Comparison of ENCODE assay signal across 29 cellular contexts in genomic region chr15:96297783-96298182, GRCh38.
"Had no signal": no experiment of that assay in that cellular context is flagged by ENCODE, and none has a peak within 500 bp of the region (broad histone marks: within the 10 kb centered on the region; RNA-seq: fewer than 3 reads in every experiment).

No MANE protein-coding gene starts in this region.

- H3K27ac ChIP-seq: stomach, suprapubic skin, testis, thoracic aorta, thyroid gland, tibial artery, tibial nerve, transverse colon, upper lobe of left lung, upper lobe of right lung, uterus, vagina had no signal

- H3K27me3 Mint-ChIP-seq: stimulated activated memory B cell treated with anti-CD40 and anti-IgM and Interleukin-4, amounts not matched to agents 10 μg/mL and 1 μg/mL and 100 μg/mL, for 72 hours; stimulated activated naive B cell treated with anti-CD40 and anti-IgM and Interleukin-4, amounts not matched to agents 10 μg/mL and 1 μg/mL and 100 μg/mL, for 72 hours; type B pancreatic cell had no signal

- H3K9me3 ChIP-seq: testis, thyroid gland, upper lobe of right lung had no signal

- ATAC-seq: stimulated activated effector memory CD8-positive, alpha-beta T cell treated with anti-CD3 and anti-CD28 coated beads, Interleukin-12 subunit alpha, Interleukin-12 subunit beta, amount 100 ng/mL, for 72 hours; stimulated activated memory B cell treated with anti-CD40 and anti-IgM and Interleukin-4, amounts not matched to agents 10 μg/mL and 1 μg/mL and 100 μg/mL, for 72 hours; stimulated activated naive B cell treated with anti-CD40 and anti-IgM and Interleukin-4, amounts not matched to agents 10 μg/mL and 1 μg/mL and 100 μg/mL, for 72 hours; stimulated activated naive CD8-positive, alpha-beta T cell treated with anti-CD3 and anti-CD28 coated beads, Interleukin-15, amount 100 ng/mL, for 72 hours; stimulated activated naive CD8-positive, alpha-beta T cell treated with anti-CD3 and anti-CD28 coated beads, Interleukin-15, Interleukin-2, amounts not matched to agents 100 U/mL and 50 U/mL, for 24 hours; upper lobe of right lung had no signal

- H3K4me1 ChIP-seq: suprapubic skin, testis, thyroid gland, transverse colon, upper lobe of left lung, upper lobe of right lung, uterus, vagina had no signal

- H3K4me3 Mint-ChIP-seq: stimulated activated effector memory CD8-positive, alpha-beta T cell treated with anti-CD3 and anti-CD28 coated beads, Interleukin-12 subunit alpha, Interleukin-12 subunit beta, amount 100 ng/mL, for 72 hours; stimulated activated memory B cell treated with anti-CD40 and anti-IgM and Interleukin-4, amounts not matched to agents 10 μg/mL and 1 μg/mL and 100 μg/mL, for 72 hours; stimulated activated naive B cell treated with anti-CD40 and anti-IgM and Interleukin-4, amounts not matched to agents 10 μg/mL and 1 μg/mL and 100 μg/mL, for 72 hours; stimulated activated naive CD8-positive, alpha-beta T cell treated with anti-CD3 and anti-CD28 coated beads, Interleukin-15, amount 100 ng/mL, for 72 hours; stimulated activated naive CD8-positive, alpha-beta T cell treated with anti-CD3 and anti-CD28 coated beads, Interleukin-15, Interleukin-2, amounts not matched to agents 100 ng/mL and 50 ng/mL, for 24 hours; type B pancreatic cell had no signal

- H3K4me3 ChIP-seq: stomach, suprapubic skin, testis, thoracic aorta, thyroid gland, tibial artery, tibial nerve, transverse colon, upper lobe of left lung, upper lobe of right lung, uterus, vagina had no signal

- DNase-seq: stimulated activated CD4-positive, alpha-beta T cell treated with anti-CD3 and anti-CD28 coated beads, Interleukin-2, amount 100 ng/mL, for 48 hours; stimulated activated CD4-positive, alpha-beta T cell treated with anti-CD3 and anti-CD28 coated beads, Interleukin-4, amount 100 ng/mL, for 1 hour; stimulated activated CD4-positive, alpha-beta T cell treated with anti-CD3 and anti-CD28 coated beads, Interleukin-4, amount 100 ng/mL, for 24 hours; stimulated activated CD4-positive, alpha-beta T cell treated with anti-CD3 and anti-CD28 coated beads, Interleukin-4, amount 100 ng/mL, for 4 hours; stimulated activated CD8-positive, alpha-beta memory T cell treated with anti-CD3 and anti-CD28 coated beads, Interleukin-4, amount 100 ng/mL, for 48 hours; stimulated activated naive B cell treated with anti-CD40 and anti-IgM and Interleukin-4, amounts not matched to agents 10 μg/mL and 1 μg/mL and 100 μg/mL, for 72 hours; stimulated activated naive CD4-positive, alpha-beta T cell; stimulated activated naive CD4-positive, alpha-beta T cell treated with Interleukin-2 at 50 U/mL for 16 hours; stimulated activated naive CD8-positive, alpha-beta T cell treated with anti-CD3 and anti-CD28 coated beads, Interleukin-15, amount 100 ng/mL, for 72 hours; stimulated activated naive CD8-positive, alpha-beta T cell treated with anti-CD3 and anti-CD28 coated beads, Interleukin-15, Interleukin-2, amounts not matched to agents 100 U/mL and 50 U/mL, for 24 hours; stomach; substantia nigra; testis; thyroid gland; tibial artery; transverse colon; trophoblast cell; upper lobe of left lung; upper lobe of right lung; uterus had no signal

- H3K27ac Mint-ChIP-seq: stimulated activated effector memory CD8-positive, alpha-beta T cell treated with anti-CD3 and anti-CD28 coated beads, Interleukin-12 subunit alpha, Interleukin-12 subunit beta, amount 100 ng/mL, for 72 hours; stimulated activated memory B cell treated with anti-CD40 and anti-IgM and Interleukin-4, amounts not matched to agents 10 μg/mL and 1 μg/mL and 100 μg/mL, for 72 hours; stimulated activated naive B cell treated with anti-CD40 and anti-IgM and Interleukin-4, amounts not matched to agents 10 μg/mL and 1 μg/mL and 100 μg/mL, for 72 hours; stimulated activated naive CD8-positive, alpha-beta T cell treated with anti-CD3 and anti-CD28 coated beads, Interleukin-15, amount 100 ng/mL, for 72 hours; stimulated activated naive CD8-positive, alpha-beta T cell treated with anti-CD3 and anti-CD28 coated beads, Interleukin-15, Interleukin-2, amounts not matched to agents 100 ng/mL and 50 ng/mL, for 24 hours; type B pancreatic cell had no signal

- H3K27me3 ChIP-seq: stomach, suprapubic skin, testis, thyroid gland, tibial artery, tibial nerve, transverse colon, upper lobe of left lung, upper lobe of right lung, uterus, vagina had no signal

- H3K36me3 ChIP-seq: stomach, suprapubic skin, thoracic aorta, thyroid gland, transverse colon, upper lobe of left lung, upper lobe of right lung, uterus had no signal

- FAIRE-seq: urothelium cell line had no signal

- H3K36me3 Mint-ChIP-seq: stimulated activated effector memory CD8-positive, alpha-beta T cell treated with anti-CD3 and anti-CD28 coated beads, Interleukin-12 subunit alpha, Interleukin-12 subunit beta, amount 100 ng/mL, for 72 hours; stimulated activated memory B cell treated with anti-CD40 and anti-IgM and Interleukin-4, amounts not matched to agents 10 μg/mL and 1 μg/mL and 100 μg/mL, for 72 hours had no signal

- H3K4me1 Mint-ChIP-seq: stimulated activated effector memory CD8-positive, alpha-beta T cell treated with anti-CD3 and anti-CD28 coated beads, Interleukin-12 subunit alpha, Interleukin-12 subunit beta, amount 100 ng/mL, for 72 hours; stimulated activated memory B cell treated with anti-CD40 and anti-IgM and Interleukin-4, amounts not matched to agents 10 μg/mL and 1 μg/mL and 100 μg/mL, for 72 hours; stimulated activated naive B cell treated with anti-CD40 and anti-IgM and Interleukin-4, amounts not matched to agents 10 μg/mL and 1 μg/mL and 100 μg/mL, for 72 hours; stimulated activated naive CD8-positive, alpha-beta T cell treated with anti-CD3 and anti-CD28 coated beads, Interleukin-15, amount 100 ng/mL, for 72 hours had no signal
